ENCODE assay signal across 10 cellular contexts in the genomic region with DNA sequence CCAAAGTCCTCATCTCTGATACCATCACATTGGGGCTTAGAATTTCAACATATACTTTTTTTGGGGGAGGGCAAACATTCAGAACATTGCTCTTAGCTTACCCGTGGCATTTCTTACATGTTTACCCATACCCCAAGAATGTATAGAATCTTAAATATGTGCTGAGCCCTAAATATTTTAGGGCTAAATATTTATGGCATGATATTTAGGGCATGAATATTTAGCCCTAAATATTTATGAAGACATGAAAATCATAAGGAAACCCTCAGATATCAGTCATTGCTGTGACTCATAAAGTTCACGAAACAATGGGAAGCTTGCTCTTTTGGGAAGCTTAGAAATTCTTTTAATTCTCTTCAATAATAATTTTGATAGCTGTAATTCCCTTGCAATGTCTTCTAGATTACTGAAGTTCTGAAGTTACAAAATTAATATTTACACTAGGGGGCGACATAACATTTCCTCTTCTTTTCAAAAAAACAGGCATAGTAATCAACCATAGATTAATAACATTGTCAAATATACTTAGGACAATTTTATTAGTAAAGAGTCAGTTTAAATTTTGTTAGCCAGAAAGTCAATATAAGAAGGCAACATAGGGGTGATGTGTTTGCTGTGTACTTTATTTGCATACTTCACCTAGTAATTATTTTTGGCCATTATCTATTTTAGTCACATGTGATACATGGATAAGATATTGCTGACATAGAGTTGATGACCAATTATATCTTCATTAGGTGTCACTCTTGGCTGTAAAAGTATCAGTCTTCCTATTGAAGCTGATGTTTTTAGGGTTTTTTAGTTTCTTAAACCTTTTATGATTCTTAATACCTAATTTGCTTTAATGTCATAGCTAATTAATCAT. TPM values are rescaled to one million over a fixed set of nuclear protein-coding genes. Genes with fewer than 3 reads are reported as not detected.
DNase-seq lines count a peak whose midpoint lies in the region; ATAC-seq and TF ChIP-seq lines count a peak whose summit lies in the region.
"Had no signal": no experiment of that assay in that cellular context is flagged by ENCODE, and none has a peak within 500 bp of the region (broad histone marks: within the 10 kb centered on the region; RNA-seq: fewer than 3 reads in every experiment).

No MANE protein-coding gene starts in this region.

- no peak overlapping the region for H3K4me3 Mint-ChIP-seq in activated CD8-positive, alpha-beta T cell treated with anti-CD3 and anti-CD28 coated beads for 36 hours
- no peak overlapping the region for H3K4me3 Mint-ChIP-seq in activated CD8-positive, alpha-beta T cell treated with anti-CD3 and anti-CD28 coated beads, Interleukin-2, amount 10 ng/mL, durations not matched to agents 7 days and 5 days
- H3K4me3 Mint-ChIP-seq: activated naive CD8-positive, alpha-beta T cell had no signal

- H3K9me3 ChIP-seq in thyroid gland, result no peaks in the 10 kb centered on the region

- no peak overlapping the region for H3K4me3 ChIP-seq in thyroid gland (replicated peaks in 1 of 3)

- POLR2A ChIA-PET in activated CD8-positive, alpha-beta T cell treated with anti-CD3 and anti-CD28 coated beads for 36 hours (lab: Charles Lee), result no interaction called here
- POLR2A ChIA-PET in activated CD8-positive, alpha-beta T cell treated with anti-CD3 and anti-CD28 coated beads, Interleukin-2, amount 10 ng/mL, durations not matched to agents 7 days and 5 days (lab: Charles Lee), result no interaction called here

- H3K36me3 Mint-ChIP-seq in activated CD8-positive, alpha-beta T cell treated with anti-CD3 and anti-CD28 coated beads for 36 hours (ENCODE audit: low read depth), result no peaks in the 10 kb centered on the region
- H3K36me3 Mint-ChIP-seq in activated CD8-positive, alpha-beta T cell treated with anti-CD3 and anti-CD28 coated beads, Interleukin-2, amount 10 ng/mL, durations not matched to agents 7 days and 5 days (ENCODE audit: low read depth), result no peaks in the 10 kb centered on the region

- H3K27ac ChIP-seq in thyroid gland, result no peak overlapping the region

- DNase-seq in activated CD8-positive, alpha-beta T cell treated with anti-CD3 and anti-CD28 coated beads for 36 hours, result no peak
- no peak for DNase-seq in activated CD8-positive, alpha-beta T cell treated with anti-CD3 and anti-CD28 coated beads, Interleukin-2, amount 10 ng/mL, durations not matched to agents 7 days and 5 days
- DNase-seq in NCI-H748 (lab: John Stamatoyannopoulos, UW; ENCODE audit: unreplicated experiment) (peak; percentile 64), erythroblast (lab: John Stamatoyannopoulos, UW) (peak; percentile 44 to 52), thyroid gland (no peak)
- DNase-seq: NCI-H1048 had no signal

- H3K4me1 Mint-ChIP-seq in activated CD8-positive, alpha-beta T cell treated with anti-CD3 and anti-CD28 coated beads for 36 hours (ENCODE audit: low read depth), result no peaks in the 10 kb centered on the region
- H3K4me1 Mint-ChIP-seq in activated CD8-positive, alpha-beta T cell treated with anti-CD3 and anti-CD28 coated beads, Interleukin-2, amount 10 ng/mL, durations not matched to agents 7 days and 5 days (ENCODE audit: low read depth), result no peaks in the 10 kb centered on the region

- no peaks in the 10 kb centered on the region for H3K27me3 Mint-ChIP-seq in activated CD8-positive, alpha-beta T cell treated with anti-CD3 and anti-CD28 coated beads for 36 hours
- H3K27me3 Mint-ChIP-seq in activated CD8-positive, alpha-beta T cell treated with anti-CD3 and anti-CD28 coated beads, Interleukin-2, amount 10 ng/mL, durations not matched to agents 7 days and 5 days (ENCODE audit: low read depth), result no peaks in the 10 kb centered on the region
- H3K27me3 Mint-ChIP-seq: activated naive CD8-positive, alpha-beta T cell had no signal

- no peaks in the 10 kb centered on the region for H3K27me3 ChIP-seq in thyroid gland

- peaks cover 9% of the 10 kb centered on the region for H3K9me3 Mint-ChIP-seq in activated CD8-positive, alpha-beta T cell treated with anti-CD3 and anti-CD28 coated beads for 36 hours
- H3K9me3 Mint-ChIP-seq in activated CD8-positive, alpha-beta T cell treated with anti-CD3 and anti-CD28 coated beads, Interleukin-2, amount 10 ng/mL, durations not matched to agents 7 days and 5 days (ENCODE audit: insufficient read depth), result no peaks in the 10 kb centered on the region

- 36 to 37% methylated on average over 3 of the region's 3 CpGs for WGBS in thyroid gland, 2 donors

- CTCF ChIA-PET in activated CD8-positive, alpha-beta T cell treated with anti-CD3 and anti-CD28 coated beads for 36 hours (lab: Charles Lee), result no interaction called here
- CTCF ChIA-PET in activated CD8-positive, alpha-beta T cell treated with anti-CD3 and anti-CD28 coated beads, Interleukin-2, amount 10 ng/mL, durations not matched to agents 7 days and 5 days (lab: Charles Lee), result no interaction called here

- no peak for ATAC-seq in activated CD8-positive, alpha-beta T cell treated with anti-CD3 and anti-CD28 coated beads for 36 hours
- ATAC-seq in activated CD8-positive, alpha-beta T cell treated with anti-CD3 and anti-CD28 coated beads, Interleukin-2, amount 10 ng/mL, durations not matched to agents 7 days and 5 days, result no peak
- ATAC-seq in GM21381 (IDR thresholded peaks at IDR 0.05; ENCODE audit: unreplicated experiment), result no peak
- no peak for ATAC-seq in GM18867 (IDR thresholded peaks at IDR 0.05; ENCODE audit: unreplicated experiment)
- no peak for ATAC-seq in HG02642 (IDR thresholded peaks at IDR 0.05; ENCODE audit: poor library complexity, unreplicated experiment)

- intact Hi-C loops in activated CD8-positive, alpha-beta T cell treated with anti-CD3 and anti-CD28 coated beads for 36 hours (cut with micrococcal nuclease), result no loop called here
- intact Hi-C loops in thyroid gland (cut with DNase I), result no loop called here

- no peaks in the 10 kb centered on the region for H3K4me1 ChIP-seq in thyroid gland

- no peak for TF ChIP-seq POLR2A in erythroblast (IDR thresholded peaks at IDR 0.05; ENCODE audit: low read length)
- TF ChIP-seq POLR2A in thyroid gland (IDR thresholded peaks at IDR 0.05), result no peak

- no peak overlapping the region for H3K27ac Mint-ChIP-seq in activated CD8-positive, alpha-beta T cell treated with anti-CD3 and anti-CD28 coated beads for 36 hours
- no peak overlapping the region for H3K27ac Mint-ChIP-seq in activated CD8-positive, alpha-beta T cell treated with anti-CD3 and anti-CD28 coated beads, Interleukin-2, amount 10 ng/mL, durations not matched to agents 7 days and 5 days
- H3K27ac Mint-ChIP-seq: activated naive CD8-positive, alpha-beta T cell had no signal

- H3K36me3 ChIP-seq in thyroid gland, result no peaks in the 10 kb centered on the region

- peak; percentile 34 for TF ChIP-seq CTCF in activated CD8-positive, alpha-beta T cell treated with anti-CD3 and anti-CD28 coated beads for 36 hours (IDR thresholded peaks at IDR 0.05)
- TF ChIP-seq CTCF in thyroid gland (IDR thresholded peaks at IDR 0.05), result peak in 5 of 6 experiments; percentile 15 to 51 (median 28)

RNA-seq across cellular contexts. Expression of gene ZNF804A, which starts 13.1 kb away (rescaled TPM):
- not detected for total RNA-seq in activated CD8-positive, alpha-beta T cell treated with anti-CD3 and anti-CD28 coated beads for 36 hours
- total RNA-seq in activated CD8-positive, alpha-beta T cell treated with anti-CD3 and anti-CD28 coated beads, Interleukin-2, amount 10 ng/mL, durations not matched to agents 7 days and 5 days, result not detected
- 1 to 10 TPM in 1 of 4 donors, under 1 TPM in 1, not detected in 2; 0.49 to 1.2 TPM for total RNA-seq in thyroid gland

Comparison
In these comparisons a context has a peak if more than half of its experiments do, and no peak if none do; other contexts are left out.
1. DNase-seq: peak in NCI-H748 (single experiment) and erythroblast (2 of 2); none in activated CD8-positive, alpha-beta T cell treated with anti-CD3 and anti-CD28 coated beads for 36 hours (single experiment), activated CD8-positive, alpha-beta T cell treated with anti-CD3 and anti-CD28 coated beads, Interleukin-2, amount 10 ng/mL, durations not matched to agents 7 days and 5 days (single experiment) and thyroid gland (0 of 2).